Comparison of ENCODE assay signal across 8 cellular contexts in genomic region chr11:61828629-61829407, GRCh38. TPM values are rescaled to one million over a fixed set of nuclear protein-coding genes. Genes with fewer than 3 reads are reported as not detected.
DNase-seq lines count a peak whose midpoint lies in the region; ATAC-seq and TF ChIP-seq lines count a peak whose summit lies in the region.

No MANE protein-coding gene starts in this region.

- peak; percentile 72 for DNase-seq in A673 (ENCODE audit: low spot score)
- DNase-seq in Jurkat, Clone E6-1 (ENCODE audit: low read depth, low spot score): no peak
- DNase-seq in UCSD-AML1 (lab: John Stamatoyannopoulos, UW; ENCODE audit: unreplicated experiment): peak; percentile 64
- DNase-seq in lower lobe of right lung: peak; percentile 62
- DNase-seq in mesenteric fat pad (ENCODE audit: low spot score): no peak

- BruUV-seq in A673 (replicated peaks; lab: Mats Ljungman, UMichigan): no TSS peak

- H3K4me3 ChIP-seq in A673 (ENCODE audit: low read depth, low read length, poor library complexity, severe bottlenecking) (peak overlapping the region; percentile 96), ectodermal cell (ENCODE audit: insufficient read depth, low read depth, low read length) (peak overlapping the region; percentile 92), lower lobe of right lung (peak overlapping the region; percentile 67), stomach smooth muscle (ENCODE audit: low read length in 2 of 2) (peak overlapping the region; percentile 58 to 78)
- H3K4me3 ChIP-seq in Jurkat, Clone E6-1 (ENCODE audit: low read length): peak overlapping the region; percentile 97

- H3K9me3 ChIP-seq in A673 (ENCODE audit: low read depth, low read length, poor library complexity, severe bottlenecking) (no peaks in the 10 kb centered on the region), ectodermal cell (ENCODE audit: control insufficient read depth, low read length) (no peaks in the 10 kb centered on the region), lower lobe of right lung (no peaks in the 10 kb centered on the region), stomach smooth muscle (ENCODE audit: control insufficient read depth in 2 of 2, low read length in 2 of 2) (no peaks in the 10 kb centered on the region)

- peak; percentile 41 to 60 for ATAC-seq in lower lobe of right lung

- POLR2A ChIA-PET in A673 (lab: Charles Lee; ENCODE audit: low non-redundant PET): interaction anchor here (0.5 kb wide), 1 partner anchor 1013 kb away, joined by 3 read pairs; no protein-coding TSS in a partner anchor

- H3K27me3 ChIP-seq in A673 (replicated peaks; ENCODE audit: insufficient read depth, low read depth, low read length, poor library complexity) (no peaks in the 10 kb centered on the region), ectodermal cell (ENCODE audit: control insufficient read depth, insufficient read depth, low read length, poor library complexity, severe bottlenecking) (no peaks in the 10 kb centered on the region), lower lobe of right lung (ENCODE audit: low read depth) (peaks cover 17% of the 10 kb centered on the region), stomach smooth muscle (ENCODE audit: control insufficient read depth in 1 of 2, insufficient read depth in 2 of 2, low read length in 2 of 2) (peaks cover 16 to 17% of the 10 kb centered on the region in 2 donors)

- intact Hi-C loops in A673 (cut with micrococcal nuclease; ENCODE audit: unreplicated experiment): no loop called here
- intact Hi-C loops in lower lobe of right lung (cut with DNase I): no loop called here

- peaks cover 46% of the 10 kb centered on the region for H3K4me1 ChIP-seq in A673 (ENCODE audit: insufficient read depth, low read length, poor library complexity, severe bottlenecking)
- H3K4me1 ChIP-seq in ectodermal cell (ENCODE audit: control insufficient read depth, insufficient read depth, low read length): peaks cover 20% of the 10 kb centered on the region
- peaks cover 40% of the 10 kb centered on the region for H3K4me1 ChIP-seq in lower lobe of right lung
- H3K4me1 ChIP-seq in stomach smooth muscle (ENCODE audit: control insufficient read depth, insufficient read depth, low read length): peaks cover 35% of the 10 kb centered on the region

- CTCF ChIA-PET in A673 (lab: Charles Lee): interaction anchor here (0.8 to 1.0 kb wide), 2 partner anchors 14 to 32 kb away, joined by 3 to 4 read pairs; no protein-coding TSS in a partner anchor

- H3K27ac ChIP-seq in A673 (ENCODE audit: low read depth, low read length, poor library complexity, severe bottlenecking): peak overlapping the region; percentile 97
- H3K27ac ChIP-seq in ectodermal cell (ENCODE audit: insufficient read depth, low read depth, low read length, poor library complexity, severe bottlenecking): peak overlapping the region; percentile 92
- H3K27ac ChIP-seq in lower lobe of right lung: peak overlapping the region; percentile 85
- H3K27ac ChIP-seq in stomach smooth muscle (ENCODE audit: low read length): peak overlapping the region; percentile 55

- 0% methylated on average over 55 of the region's 55 CpGs for WGBS in ectodermal cell, 2 experiments

- peak overlapping the region; percentile 42 to 63 for H3K9ac ChIP-seq in stomach smooth muscle (ENCODE audit: low read length in 2 of 2)

- TF ChIP-seq CTCF in A673 (conservative IDR thresholded peaks at IDR 0.05; ENCODE audit: low read depth, low read length): peak; percentile 65
- peak; percentile 68 for TF ChIP-seq CTCF in GM12874 (IDR thresholded peaks at IDR 0.05; ENCODE audit: insufficient read depth, low read depth, low read length)
- TF ChIP-seq CTCF in lower lobe of right lung (IDR thresholded peaks at IDR 0.05): peak; percentile 36

- H3K36me3 ChIP-seq in A673 (ENCODE audit: insufficient read depth, low read length, poor library complexity, severe bottlenecking): peaks cover 49% of the 10 kb centered on the region
- H3K36me3 ChIP-seq in ectodermal cell (ENCODE audit: control insufficient read depth, insufficient read depth, low read length): peaks cover under 1% of the 10 kb centered on the region
- no peaks in the 10 kb centered on the region for H3K36me3 ChIP-seq in lower lobe of right lung
- H3K36me3 ChIP-seq in stomach smooth muscle (ENCODE audit: control insufficient read depth in 2 of 2, insufficient read depth in 2 of 2, low read length in 2 of 2): no peaks in the 10 kb centered on the region

RNA-seq across cellular contexts. Expression of gene FADS2, which starts 0.7 kb away (rescaled TPM):
- total RNA-seq in A673 (2021): 1,097 and 1,272 TPM in 2 replicates
- 304 TPM for polyA plus RNA-seq in Jurkat, Clone E6-1 (2012; ENCODE audit: insufficient read depth, insufficient read length)
- 485 TPM for polyA plus RNA-seq in ectodermal cell (2013, experiment 1 of 4)
- polyA plus RNA-seq in ectodermal cell (2013, experiment 2 of 4): 475 TPM
- polyA plus RNA-seq in ectodermal cell (2013, experiment 3 of 4): 263 TPM
- polyA plus RNA-seq in ectodermal cell (2013, experiment 4 of 4): 289 TPM
- 82.0 TPM for total RNA-seq in lower lobe of right lung
- 28.1 TPM for total RNA-seq in mesenteric fat pad

RNA-seq across cellular contexts. Expression of gene FADS1, which starts 12.0 kb away (rescaled TPM):
- total RNA-seq in A673 (2021) (442 and 490 TPM in 2 replicates), lower lobe of right lung (63.6 TPM), mesenteric fat pad (36.3 TPM)
- 80.9 TPM for polyA plus RNA-seq in Jurkat, Clone E6-1 (2012; ENCODE audit: insufficient read depth, insufficient read length)
- 186 TPM for polyA plus RNA-seq in ectodermal cell (2013, experiment 1 of 4)
- polyA plus RNA-seq in ectodermal cell (2013, experiment 2 of 4): 204 TPM
- polyA plus RNA-seq in ectodermal cell (2013, experiment 3 of 4): 123 TPM
- polyA plus RNA-seq in ectodermal cell (2013, experiment 4 of 4): 136 TPM

RNA-seq across cellular contexts. Expression of gene FEN1, which starts 36.1 kb away (rescaled TPM):
- total RNA-seq in A673 (2021) (140 and 152 TPM in 2 replicates), lower lobe of right lung (5.4 TPM), mesenteric fat pad (8.0 TPM)
- 170 TPM for polyA plus RNA-seq in Jurkat, Clone E6-1 (2012; ENCODE audit: insufficient read depth, insufficient read length)
- 78.2 TPM for polyA plus RNA-seq in ectodermal cell (2013, experiment 1 of 4)
- 89.8 TPM for polyA plus RNA-seq in ectodermal cell (2013, experiment 2 of 4)
- polyA plus RNA-seq in ectodermal cell (2013, experiment 3 of 4): 61.7 TPM
- polyA plus RNA-seq in ectodermal cell (2013, experiment 4 of 4): 60.4 TPM

RNA-seq across cellular contexts. Expression of gene TMEM258, which starts 36.4 kb away (rescaled TPM):
- 138 and 139 TPM in 2 replicates for total RNA-seq in A673 (2021)
- polyA plus RNA-seq in Jurkat, Clone E6-1 (2012; ENCODE audit: insufficient read depth, insufficient read length): 464 TPM
- polyA plus RNA-seq in ectodermal cell (2013, experiment 1 of 4): 230 TPM
- 242 TPM for polyA plus RNA-seq in ectodermal cell (2013, experiment 2 of 4)
- 254 TPM for polyA plus RNA-seq in ectodermal cell (2013, experiment 3 of 4)
- 290 TPM for polyA plus RNA-seq in ectodermal cell (2013, experiment 4 of 4)
- 104 TPM for total RNA-seq in lower lobe of right lung
- 80.8 TPM for total RNA-seq in mesenteric fat pad

Comparison
In these comparisons a context has a peak if more than half of its experiments do, and no peak if none do; other contexts are left out.
1. DNase-seq: peak in A673 (single experiment), UCSD-AML1 (single experiment) and lower lobe of right lung (single experiment); none in Jurkat, Clone E6-1 (single experiment) and mesenteric fat pad (single experiment).
2. RNA of gene FADS2, which starts 0.7 kb away (total RNA-seq): 1,097 to 1,272 TPM in A673; 82.0 TPM in lower lobe of right lung (single experiment) and 28.1 TPM in mesenteric fat pad (single experiment); every median in the first group is over 10 times any median in the second.
3. RNA of gene FEN1, which starts 36.1 kb away (total RNA-seq): 140 to 152 TPM in A673; 8.0 TPM in mesenteric fat pad (single experiment) and 5.4 TPM in lower lobe of right lung (single experiment); every median in the first group is over 10 times any median in the second.
4. Peak in every context shown above with its lines, with median percentiles within 50 percentile points of each other: H3K27ac ChIP-seq, H3K4me3 ChIP-seq and CTCF ChIP-seq.